22 cellular contexts compared by ENCODE assay signal in genomic region chr11:129225190-129225589, GRCh38. TPM values are rescaled to one million over a fixed set of nuclear protein-coding genes. Genes with fewer than 3 reads are reported as not detected.
DNase-seq lines count a peak whose midpoint lies in the region; ATAC-seq and TF ChIP-seq lines count a peak whose summit lies in the region.
"Had no signal": no experiment of that assay in that cellular context is flagged by ENCODE, and none has a peak within 500 bp of the region (broad histone marks: within the 10 kb centered on the region; RNA-seq: fewer than 3 reads in every experiment).

No MANE protein-coding gene starts in this region.

- no peaks in the 10 kb centered on the region for H4K20me1 ChIP-seq in Karpas-422 (ENCODE audit: insufficient read depth, low read depth, low read length)

- ATAC-seq in mucosa of descending colon (peak; percentile 77), T-cell (replicated peaks in 1 of 4) (no peak)

- H3K27ac ChIP-seq in Karpas-422 (ENCODE audit: low read length) = no peak overlapping the region
- H3K27ac ChIP-seq: heart left ventricle, neural progenitor cell had no signal

- H3K9me3 Mint-ChIP-seq in T-cell = peaks cover 5 to 17% (median 16%) of the 10 kb centered on the region in 3 donors

- no peaks in the 10 kb centered on the region for H3K9me2 ChIP-seq in Karpas-422 (replicated peaks; ENCODE audit: insufficient read depth, low read length)

- no peak overlapping the region for H3K4me2 ChIP-seq in Karpas-422 (ENCODE audit: low read depth, low read length, poor library complexity, severe bottlenecking)
- H3K4me2 ChIP-seq: neural progenitor cell had no signal

- DNase-seq in EH (ENCODE audit: low read depth) (peak; percentile 35), RKO (ENCODE audit: low spot score) (peak; percentile 42), fibroblast of gingiva (ENCODE audit: low read depth) (peak; percentile 36), mucosa of descending colon (no peak), GM13976 (ENCODE audit: low spot score) (no peak), Karpas-422 (no peak), T-cell (no peak)
- no peak for DNase-seq in activated CD8-positive, alpha-beta memory T cell treated with anti-CD3 and anti-CD28 coated beads, Interleukin-2, amount 50 U/mL, for 4 hours
- DNase-seq: activated CD4-positive, alpha-beta T cell treated with anti-CD3 and anti-CD28 coated beads, Interleukin-2, amount 50 U/mL, for 48 hours; activated naive CD8-positive, alpha-beta T cell treated with anti-CD3 and anti-CD28 coated beads, Interleukin-2, amount 10 ng/mL, durations not matched to agents 7 days and 5 days; activated T-cell treated with anti-CD3 and anti-CD28 coated beads, Interleukin-2, amount 50 U/mL, for 48 hours; AML-193; cerebellar nuclear complex; GF-D8; NCI-H2081; NCI-H526 treated with DMSO at 0.1 percent for 48 hours; OCI-M1; stimulated activated CD4-positive, alpha-beta T cell treated with anti-CD3 and anti-CD28 coated beads, Interleukin-2, amount 100 ng/mL, for 48 hours had no signal

- H3K4me1 Mint-ChIP-seq in T-cell = no peaks in the 10 kb centered on the region
- H3K4me1 Mint-ChIP-seq: activated naive CD8-positive, alpha-beta T cell treated with anti-CD3 and anti-CD28 coated beads, Interleukin-2, amount 10 ng/mL, durations not matched to agents 7 days and 5 days had no signal

- no peak overlapping the region for H3K4me3 Mint-ChIP-seq in T-cell
- H3K4me3 Mint-ChIP-seq: activated naive CD8-positive, alpha-beta T cell treated with anti-CD3 and anti-CD28 coated beads, Interleukin-2, amount 10 ng/mL, durations not matched to agents 7 days and 5 days; mesothelial cell of epicardium; neural progenitor cell had no signal

- H3K79me2 ChIP-seq in Karpas-422 (ENCODE audit: low read length) = no peaks in the 10 kb centered on the region

- no peak overlapping the region for H2AFZ ChIP-seq in Karpas-422 (ENCODE audit: low read length)
- H2AFZ ChIP-seq: neural progenitor cell had no signal

- intact Hi-C loops in mucosa of descending colon (cut with DNase I, micrococcal nuclease) = no loop called here

- H3K36me3 ChIP-seq in mucosa of descending colon (ENCODE audit: low read depth) (no peaks in the 10 kb centered on the region), Karpas-422 (ENCODE audit: insufficient read depth, low read length) (no peaks in the 10 kb centered on the region)
- H3K36me3 ChIP-seq: heart left ventricle, right atrium auricular region had no signal

- in situ Hi-C loops in GM13976 (cut with MboI; ENCODE audit: low sequenced_read_pairs, unreplicated experiment) = no loop called here

- POLR2A ChIA-PET in T-cell (lab: Charles Lee) = no interaction called here

- H3K4me1 ChIP-seq in mucosa of descending colon (ENCODE audit: low read depth) = no peaks in the 10 kb centered on the region
- H3K4me1 ChIP-seq in Karpas-422 (ENCODE audit: low read length) = no peaks in the 10 kb centered on the region
- H3K4me1 ChIP-seq: right atrium auricular region had no signal

- H3K36me3 Mint-ChIP-seq in T-cell = peaks cover 4% of the 10 kb centered on the region

- no peaks in the 10 kb centered on the region for H3K27me3 ChIP-seq in Karpas-422 (ENCODE audit: low read length)
- H3K27me3 ChIP-seq: heart left ventricle, neural progenitor cell, right atrium auricular region had no signal

- H3K9ac ChIP-seq in Karpas-422 (ENCODE audit: low read length) = no peak overlapping the region
- H3K9ac ChIP-seq: neural progenitor cell had no signal

- H3K9me3 ChIP-seq in mucosa of descending colon (peaks cover 20% of the 10 kb centered on the region), Karpas-422 (ENCODE audit: low read length) (no peaks in the 10 kb centered on the region)

- no peaks in the 10 kb centered on the region for H3K27me3 Mint-ChIP-seq in T-cell
- H3K27me3 Mint-ChIP-seq: activated naive CD8-positive, alpha-beta T cell treated with anti-CD3 and anti-CD28 coated beads, Interleukin-2, amount 10 ng/mL, durations not matched to agents 7 days and 5 days had no signal

- no peak overlapping the region for H3K27ac Mint-ChIP-seq in T-cell
- H3K27ac Mint-ChIP-seq: activated naive CD8-positive, alpha-beta T cell treated with anti-CD3 and anti-CD28 coated beads, Interleukin-2, amount 10 ng/mL, durations not matched to agents 7 days and 5 days; mesothelial cell of epicardium; neural progenitor cell had no signal

- H3K4me3 ChIP-seq in mucosa of descending colon (no peak overlapping the region), Karpas-422 (ENCODE audit: low read length) (no peak overlapping the region)
- H3K4me3 ChIP-seq: heart left ventricle, neural progenitor cell, right atrium auricular region had no signal

- CTCF ChIA-PET in T-cell (lab: Charles Lee) = interaction anchor here in 1 of 2 donors (0.6 kb wide), 1 partner anchor 1183 kb away, joined by 3 read pairs; no protein-coding TSS in a partner anchor

- TF ChIP-seq CTCF in mucosa of descending colon (IDR thresholded peaks at IDR 0.05) (no peak), GM13976 (IDR thresholded peaks at IDR 0.05; ENCODE audit: borderline replicate concordance, control extremely low read depth, extremely low read depth, insufficient read depth, missing control alignments) (no peak)

RNA-seq across cellular contexts. Expression of gene ARHGAP32, which starts 33.1 kb away (rescaled TPM):
- total RNA-seq in mucosa of descending colon (10 to 100 TPM; 44.2 to 95.5 (median 62.0) TPM), T-cell (1 to 10 TPM; 4.4 to 7.8 (median 6.5) TPM)
- total RNA-seq in Karpas-422 (2014; rRNA removed; shearing (Covaris generic); ENCODE audit: low replicate concordance) = not detected in 2 replicates

Comparison
In these comparisons a context has a peak if more than half of its experiments do, and no peak if none do; other contexts are left out.
1. DNase-seq: peak in EH (single experiment), RKO (single experiment) and fibroblast of gingiva (single experiment); none in mucosa of descending colon (0 of 3), GM13976 (single experiment), Karpas-422 (single experiment), activated CD8-positive, alpha-beta memory T cell treated with anti-CD3 and anti-CD28 coated beads, Interleukin-2, amount 50 U/mL, for 4 hours (single experiment) and T-cell (0 of 34).
2. RNA of gene ARHGAP32, which starts 33.1 kb away (total RNA-seq): 44.2 to 95.5 TPM in mucosa of descending colon; 4.4 to 7.8 TPM in T-cell and not detected in Karpas-422; every median in the first group is over 4 times any median in the second.